ENCODE assay signal across 14 cellular contexts in genomic region chr3:28053759-28054158, GRCh38.
DNase-seq lines count a peak whose midpoint lies in the region; ATAC-seq and TF ChIP-seq lines count a peak whose summit lies in the region.
"Had no signal": no experiment of that assay in that cellular context is flagged by ENCODE, and none has a peak within 500 bp of the region (broad histone marks: within the 10 kb centered on the region; RNA-seq: fewer than 3 reads in every experiment).

No MANE protein-coding gene starts in this region.

- H3K9me3 Mint-ChIP-seq in activated T-helper 17 cell treated with anti-CD3 and anti-CD28 coated beads, Interleukin-2, amount 50 U/mL, for 72 hours, result no peaks in the 10 kb centered on the region
- H3K9me3 Mint-ChIP-seq in nephron progenitor cell, result peaks cover 11% of the 10 kb centered on the region

- H3K4me1 Mint-ChIP-seq in activated T-helper 17 cell treated with anti-CD3 and anti-CD28 coated beads, Interleukin-2, amount 50 U/mL, for 72 hours, result peaks cover 13% of the 10 kb centered on the region
- H3K4me1 Mint-ChIP-seq in nephron progenitor cell, result peaks cover 4% of the 10 kb centered on the region

- intact Hi-C loops in right lobe of liver (cut with DNase I), result no loop called here

- no peak for TF ChIP-seq CTCF in AG10803 (conservative IDR thresholded peaks at IDR 0.05; ENCODE audit: low read length)
- no peak for TF ChIP-seq CTCF in hepatocyte (IDR thresholded peaks at IDR 0.05; ENCODE audit: poor library complexity)
- no peak for TF ChIP-seq CTCF in right lobe of liver (IDR thresholded peaks at IDR 0.05)
- no peak for TF ChIP-seq CTCF in nephron progenitor cell (IDR thresholded peaks at IDR 0.05)

- H3K9me3 ChIP-seq in hepatocyte (ENCODE audit: low read depth), result no peaks in the 10 kb centered on the region
- no peaks in the 10 kb centered on the region for H3K9me3 ChIP-seq in right lobe of liver
- H3K9me3 ChIP-seq: heart right ventricle had no signal

- H3K4me3 ChIP-seq in AG10803 (ENCODE audit: low read length) (no peak overlapping the region), hepatocyte (no peak overlapping the region), right lobe of liver (no peak overlapping the region)
- H3K4me3 ChIP-seq: heart right ventricle had no signal

- H3K4me1 ChIP-seq in hepatocyte (ENCODE audit: insufficient read depth), result peaks cover 3% of the 10 kb centered on the region
- no peaks in the 10 kb centered on the region for H3K4me1 ChIP-seq in right lobe of liver
- H3K4me1 ChIP-seq: heart right ventricle had no signal

- DNase-seq in AG10803 (ENCODE audit: low read depth), result peak; percentile 73
- peak; percentile 60 for DNase-seq in GM04504 (ENCODE audit: low read depth)
- peak; percentile 9 for DNase-seq in hepatocyte (ENCODE audit: low spot score)
- DNase-seq in DMS 273 (lab: John Stamatoyannopoulos, UW; ENCODE audit: unreplicated experiment), result no peak
- DNase-seq in right lobe of liver, result no peak
- DNase-seq in NCI-H510A treated with DMSO at 0.1 percent for 48 hours (lab: John Stamatoyannopoulos, UW), result no peak
- DNase-seq in nephron progenitor cell, result no peak
- DNase-seq: DMS79, heart right ventricle, mesenchymal stem cell, MV-4-11, NCI-H526, retina had no signal

- no peak overlapping the region for H2AFZ ChIP-seq in hepatocyte

- H3K27me3 ChIP-seq in hepatocyte, result no peaks in the 10 kb centered on the region
- H3K27me3 ChIP-seq in right lobe of liver, result no peaks in the 10 kb centered on the region

- H3K27ac Mint-ChIP-seq in activated T-helper 17 cell treated with anti-CD3 and anti-CD28 coated beads, Interleukin-2, amount 50 U/mL, for 72 hours, result no peak overlapping the region
- no peak overlapping the region for H3K27ac Mint-ChIP-seq in nephron progenitor cell

- H3K27ac ChIP-seq in hepatocyte (no peak overlapping the region), right lobe of liver (no peak overlapping the region)
- H3K27ac ChIP-seq: heart right ventricle had no signal

- H3K4me3 Mint-ChIP-seq in activated T-helper 17 cell treated with anti-CD3 and anti-CD28 coated beads, Interleukin-2, amount 50 U/mL, for 72 hours, result no peak overlapping the region
- H3K4me3 Mint-ChIP-seq in nephron progenitor cell, result no peak overlapping the region

- peak; percentile 88 for ATAC-seq in activated T-helper 17 cell treated with anti-CD3 and anti-CD28 coated beads, Interleukin-2, amount 50 U/mL, for 72 hours (replicated peaks)
- ATAC-seq in right lobe of liver, result no peak
- ATAC-seq: heart right ventricle had no signal

- H3K27me3 Mint-ChIP-seq in activated T-helper 17 cell treated with anti-CD3 and anti-CD28 coated beads, Interleukin-2, amount 50 U/mL, for 72 hours, result peaks cover 11% of the 10 kb centered on the region
- peaks cover 3% of the 10 kb centered on the region for H3K27me3 Mint-ChIP-seq in nephron progenitor cell (ENCODE audit: low read depth, poor library complexity)

- H3K79me2 ChIP-seq in hepatocyte, result no peaks in the 10 kb centered on the region

- TF ChIP-seq POLR2A in right lobe of liver (IDR thresholded peaks at IDR 0.05), result no peak

- no peaks in the 10 kb centered on the region for H3K36me3 Mint-ChIP-seq in activated T-helper 17 cell treated with anti-CD3 and anti-CD28 coated beads, Interleukin-2, amount 50 U/mL, for 72 hours (ENCODE audit: low read depth)
- H3K36me3 Mint-ChIP-seq in nephron progenitor cell (ENCODE audit: low read depth), result peaks cover 8% of the 10 kb centered on the region

- no peaks in the 10 kb centered on the region for H4K20me1 ChIP-seq in hepatocyte (ENCODE audit: insufficient read depth, poor library complexity, severe bottlenecking)

- H3K36me3 ChIP-seq in hepatocyte (replicated peaks; ENCODE audit: insufficient read depth, low read depth), result no peaks in the 10 kb centered on the region
- no peaks in the 10 kb centered on the region for H3K36me3 ChIP-seq in right lobe of liver
- H3K36me3 ChIP-seq: heart right ventricle had no signal

- no peak overlapping the region for H3K4me2 ChIP-seq in hepatocyte

- H3K9me2 ChIP-seq in hepatocyte (replicated peaks; ENCODE audit: insufficient read depth), result no peaks in the 10 kb centered on the region

- WGBS in hepatocyte (ENCODE audit: low lambda C conversion rate, missing lambda C conversion rate), result 61% methylated on average over 1 of the region's 1 CpG
- 17% methylated on average over 1 of the region's 1 CpG for WGBS in right lobe of liver (ENCODE audit: insufficient coverage, low coverage, low lambda C conversion rate, missing lambda C conversion rate)

Comparison
In these comparisons a context has a peak if more than half of its experiments do, and no peak if none do; other contexts are left out.
1. DNase-seq: peak in AG10803 (single experiment), GM04504 (single experiment) and hepatocyte (single experiment); none in DMS 273 (single experiment), right lobe of liver (0 of 3), NCI-H510A treated with DMSO at 0.1 percent for 48 hours (single experiment) and nephron progenitor cell (single experiment).